In the genomic region with DNA sequence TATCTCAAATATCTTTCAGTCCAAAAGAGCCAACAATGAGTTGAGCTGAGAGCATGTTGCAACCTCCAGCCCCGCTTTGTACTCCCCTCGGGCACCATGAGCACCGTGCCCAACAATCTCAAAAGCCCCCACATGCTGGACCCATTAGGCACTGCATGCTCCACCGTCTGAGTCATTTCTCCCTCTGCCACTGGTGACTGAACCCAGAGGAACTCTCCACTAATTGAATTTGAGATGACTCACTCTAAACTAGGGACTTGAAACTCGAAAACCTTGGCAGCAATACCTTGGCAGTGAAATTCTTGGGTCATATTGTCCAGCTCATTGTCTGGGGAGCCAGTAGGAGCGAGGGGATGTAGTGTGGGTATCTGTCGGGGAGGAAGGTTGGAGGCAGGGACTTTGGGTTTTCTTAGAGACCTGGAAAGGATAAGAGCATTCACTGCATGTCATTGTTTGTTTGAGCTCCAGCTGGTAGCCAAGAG, we compare ENCODE assay signal across 13 cellular contexts. TPM values are rescaled to one million over a fixed set of nuclear protein-coding genes. Genes with fewer than 3 reads are reported as not detected.
DNase-seq lines count a peak whose midpoint lies in the region; ATAC-seq, FAIRE-seq and TF ChIP-seq lines count a peak whose summit lies in the region.
"Had no signal": no experiment of that assay in that cellular context is flagged by ENCODE, and none has a peak within 500 bp of the region (broad histone marks: within the 10 kb centered on the region; RNA-seq: fewer than 3 reads in every experiment).

No MANE protein-coding gene starts in this region.

- TF ChIP-seq CTCF in AG04449 (IDR thresholded peaks at IDR 0.05; ENCODE audit: insufficient read depth, low read length, missing control alignments) (no peak), astrocyte of the cerebellum (IDR thresholded peaks at IDR 0.05; ENCODE audit: low read depth, low read length, missing control alignments) (no peak), kidney (IDR thresholded peaks at IDR 0.05; ENCODE audit: borderline replicate concordance, extremely low read depth, insufficient read depth) (no peak)

- H3K27me3 ChIP-seq in Karpas-422 (ENCODE audit: low read length), result no peaks in the 10 kb centered on the region
- H3K27me3 ChIP-seq: sigmoid colon, tibial nerve had no signal

- CTCF ChIA-PET in AG04449 (lab: Yijun Ruan, JAX), result interaction anchor here (1.0 to 1.4 kb wide), 5 partner anchors 48 to 230 kb away, joined by 3 to 5 read pairs (median 4); partner anchors contain the start of gene SLIT3

- in situ Hi-C loops in astrocyte of the cerebellum (cut with HindIII; ENCODE audit: low sequenced_read_pairs), result no loop called here

- H3K27ac ChIP-seq in kidney (ENCODE audit: low read depth in 2 of 2, low read length in 2 of 2) (no peak overlapping the region), Karpas-422 (ENCODE audit: low read length) (no peak overlapping the region)
- H3K27ac ChIP-seq: tibial nerve had no signal

- ATAC-seq in HG02678 (IDR thresholded peaks at IDR 0.05; ENCODE audit: unreplicated experiment), result peak; percentile 64

- no peak overlapping the region for H3K4me2 ChIP-seq in Karpas-422 (ENCODE audit: low read depth, low read length, poor library complexity, severe bottlenecking)

- no peak overlapping the region for H3K9ac ChIP-seq in kidney (ENCODE audit: low read length in 2 of 2)
- no peak overlapping the region for H3K9ac ChIP-seq in Karpas-422 (ENCODE audit: low read length)

- H3K4me1 ChIP-seq in kidney (ENCODE audit: control insufficient read depth in 1 of 2, insufficient read depth in 1 of 2, low read depth in 1 of 2, low read length in 2 of 2), result no peaks in the 10 kb centered on the region
- H3K4me1 ChIP-seq in Karpas-422 (ENCODE audit: low read length), result no peaks in the 10 kb centered on the region
- H3K4me1 ChIP-seq: tibial nerve had no signal

- H3K4me3 ChIP-seq in AG04449 (ENCODE audit: low read depth, low read length) (no peak overlapping the region), astrocyte of the cerebellum (ENCODE audit: low read depth, low read length) (no peak overlapping the region), kidney (ENCODE audit: low read length in 2 of 2) (no peak overlapping the region), Karpas-422 (ENCODE audit: low read length) (no peak overlapping the region)
- H3K4me3 ChIP-seq: sigmoid colon, tibial nerve had no signal

- H3K9me2 ChIP-seq in Karpas-422 (replicated peaks; ENCODE audit: insufficient read depth, low read length), result no peaks in the 10 kb centered on the region

- no peaks in the 10 kb centered on the region for H3K79me2 ChIP-seq in Karpas-422 (ENCODE audit: low read length)

- no peak for TF ChIP-seq POLR2A in erythroblast (IDR thresholded peaks at IDR 0.05; ENCODE audit: low read length)

- H3K9me3 ChIP-seq in kidney (ENCODE audit: control insufficient read depth in 1 of 2, low read length in 2 of 2) (no peaks in the 10 kb centered on the region), Karpas-422 (ENCODE audit: low read length) (no peaks in the 10 kb centered on the region)
- H3K9me3 ChIP-seq: sigmoid colon had no signal

- FAIRE-seq in kidney (lab: Jason Lieb, UNC), result no peak

- H3K36me3 ChIP-seq in kidney (ENCODE audit: control insufficient read depth in 1 of 2, insufficient read depth in 2 of 2, low read length in 2 of 2) (no peaks in the 10 kb centered on the region), Karpas-422 (ENCODE audit: insufficient read depth, low read length) (no peaks in the 10 kb centered on the region)
- H3K36me3 ChIP-seq: sigmoid colon, tibial nerve had no signal

- DNase-seq in AG04449 (ENCODE audit: low read depth, low spot score) (peak; percentile 98), astrocyte of the cerebellum (ENCODE audit: low read depth) (peak; percentile 90), kidney (peak; percentile 62), Karpas-422 (no peak), erythroblast (lab: John Stamatoyannopoulos, UW) (no peak), NCI-H446 treated with DMSO at 0.1 percent for 48 hours (lab: John Stamatoyannopoulos, UW) (no peak)
- no peak for DNase-seq in activated effector memory CD4-positive, alpha-beta T cell treated with anti-CD3 and anti-CD28 coated beads, Interleukin-2, amount 50 U/mL, for 16 hours
- DNase-seq: activated CD4-positive, alpha-beta memory T cell treated with anti-CD3 and anti-CD28 coated beads for 36 hours; CD8-positive, alpha-beta memory T cell; NCI-H2029; sigmoid colon had no signal

- no peak overlapping the region for H2AFZ ChIP-seq in Karpas-422 (ENCODE audit: low read length)

- POLR2A ChIA-PET in AG04449 (lab: Yijun Ruan, JAX), result interaction anchor here (0.7 to 1.3 kb wide), 6 partner anchors 50 to 392 kb away, joined by 3 to 4 read pairs (median 3); partner anchors contain the start of gene SLIT3

- no peaks in the 10 kb centered on the region for H4K20me1 ChIP-seq in Karpas-422 (ENCODE audit: insufficient read depth, low read depth, low read length)

- intact Hi-C loops in kidney (cut with DNase I), result no loop called here

RNA-seq across cellular contexts. Expression of gene SLIT3, which starts 49.9 kb away (rescaled TPM):
- total RNA-seq in kidney, result 54.1 TPM
- 14.5 TPM for polyA plus RNA-seq in kidney (ENCODE audit: insufficient read depth, low read depth, low replicate concordance)
- not detected in 2 replicates for total RNA-seq in Karpas-422 (2014; rRNA removed; shearing (Covaris generic); ENCODE audit: low replicate concordance)
- polyA plus RNA-seq: CD8-positive, alpha-beta memory T cell had no signal

Comparison
In these comparisons a context has a peak if more than half of its experiments do, and no peak if none do; other contexts are left out.
1. DNase-seq: peak in AG04449 (single experiment), astrocyte of the cerebellum (single experiment) and kidney (single experiment); none in Karpas-422 (single experiment), erythroblast (0 of 2), activated effector memory CD4-positive, alpha-beta T cell treated with anti-CD3 and anti-CD28 coated beads, Interleukin-2, amount 50 U/mL, for 16 hours (single experiment) and NCI-H446 treated with DMSO at 0.1 percent for 48 hours (single experiment).
2. RNA of gene SLIT3, which starts 49.9 kb away (total RNA-seq): 54.1 TPM in kidney (single experiment); not detected in Karpas-422; every median in the first group is over 10 times any median in the second.